In genomic region chr7:3039787-3040186, GRCh38 we compare ENCODE assay signal across 2 cellular contexts.
TF ChIP-seq lines count a peak whose summit lies in the region.

No MANE protein-coding gene starts in this region.

TF ChIP-seq in WTC11, 78 proteins besides CTCF, POLR2A, EP300 and RAD21 (continued from another document):
- TF ChIP-seq, protein P1, sequence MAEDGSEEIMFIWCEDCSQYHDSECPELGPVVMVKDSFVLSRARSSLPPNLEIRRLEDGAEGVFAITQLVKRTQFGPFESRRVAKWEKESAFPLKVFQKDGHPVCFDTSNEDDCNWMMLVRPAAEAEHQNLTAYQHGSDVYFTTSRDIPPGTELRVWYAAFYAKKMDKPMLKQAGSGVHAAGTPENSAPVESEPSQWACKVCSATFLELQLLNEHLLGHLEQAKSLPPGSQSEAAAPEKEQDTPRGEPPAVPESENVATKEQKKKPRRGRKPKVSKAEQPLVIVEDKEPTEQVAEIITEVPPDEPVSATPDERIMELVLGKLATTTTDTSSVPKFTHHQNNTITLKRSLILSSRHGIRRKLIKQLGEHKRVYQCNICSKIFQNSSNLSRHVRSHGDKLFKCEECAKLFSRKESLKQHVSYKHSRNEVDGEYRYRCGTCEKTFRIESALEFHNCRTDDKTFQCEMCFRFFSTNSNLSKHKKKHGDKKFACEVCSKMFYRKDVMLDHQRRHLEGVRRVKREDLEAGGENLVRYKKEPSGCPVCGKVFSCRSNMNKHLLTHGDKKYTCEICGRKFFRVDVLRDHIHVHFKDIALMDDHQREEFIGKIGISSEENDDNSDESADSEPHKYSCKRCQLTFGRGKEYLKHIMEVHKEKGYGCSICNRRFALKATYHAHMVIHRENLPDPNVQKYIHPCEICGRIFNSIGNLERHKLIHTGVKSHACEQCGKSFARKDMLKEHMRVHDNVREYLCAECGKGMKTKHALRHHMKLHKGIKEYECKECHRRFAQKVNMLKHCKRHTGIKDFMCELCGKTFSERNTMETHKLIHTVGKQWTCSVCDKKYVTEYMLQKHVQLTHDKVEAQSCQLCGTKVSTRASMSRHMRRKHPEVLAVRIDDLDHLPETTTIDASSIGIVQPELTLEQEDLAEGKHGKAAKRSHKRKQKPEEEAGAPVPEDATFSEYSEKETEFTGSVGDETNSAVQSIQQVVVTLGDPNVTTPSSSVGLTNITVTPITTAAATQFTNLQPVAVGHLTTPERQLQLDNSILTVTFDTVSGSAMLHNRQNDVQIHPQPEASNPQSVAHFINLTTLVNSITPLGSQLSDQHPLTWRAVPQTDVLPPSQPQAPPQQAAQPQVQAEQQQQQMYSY (CRISPR knock-in tag; IDR thresholded peaks at IDR 0.05): no peak
- TF ChIP-seq FOXP1 (CRISPR knock-in tag; IDR thresholded peaks at IDR 0.05; ENCODE audit: borderline replicate concordance) (no peak), EMX1 (CRISPR knock-in tag; IDR thresholded peaks at IDR 0.05) (no peak), CREM (CRISPR knock-in tag; IDR thresholded peaks at IDR 0.05) (no peak)
- TF ChIP-seq, protein P2, sequence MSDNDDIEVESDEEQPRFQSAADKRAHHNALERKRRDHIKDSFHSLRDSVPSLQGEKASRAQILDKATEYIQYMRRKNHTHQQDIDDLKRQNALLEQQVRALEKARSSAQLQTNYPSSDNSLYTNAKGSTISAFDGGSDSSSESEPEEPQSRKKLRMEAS (CRISPR knock-in tag; IDR thresholded peaks at IDR 0.05): no peak

TF ChIP-seq in endothelial cell of umbilical vein, 7 proteins besides CTCF, POLR2A, EP300 and RAD21 (continued from another document):
- TF ChIP-seq, protein P2 (IDR thresholded peaks at IDR 0.05; ENCODE audit: insufficient read depth, insufficient read length): no peak
- TF ChIP-seq EZH2 (IDR thresholded peaks at IDR 0.05; ENCODE audit: borderline replicate concordance, low read depth, low read length, severe bottlenecking): no peak
- no peak for TF ChIP-seq MYC (IDR thresholded peaks at IDR 0.05; ENCODE audit: low read depth, low read length)
- no peak for TF ChIP-seq POLR2AphosphoS5 (IDR thresholded peaks at IDR 0.05; ENCODE audit: insufficient read depth, low read depth, low read length)
